Comparison of ENCODE assay signal across 11 cellular contexts in the genomic region with DNA sequence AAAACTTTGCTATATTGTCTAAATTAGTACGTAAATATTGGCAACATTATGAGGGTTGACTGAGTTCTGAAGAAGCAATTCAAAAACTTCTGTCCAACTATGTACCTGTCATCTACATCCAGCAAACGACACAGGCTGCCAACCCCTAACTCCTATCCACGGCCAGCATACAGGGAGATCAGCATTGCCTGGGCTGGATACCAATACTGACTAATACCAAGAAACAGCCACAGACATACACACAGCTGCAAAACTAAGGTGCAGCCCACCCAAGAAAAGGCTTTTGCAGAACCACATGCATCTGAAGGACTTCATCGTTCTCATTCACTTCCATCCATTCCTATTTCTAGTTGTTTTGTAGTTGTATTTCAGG. TPM values are rescaled to one million over a fixed set of nuclear protein-coding genes. Genes with fewer than 3 reads are reported as not detected.
DNase-seq lines count a peak whose midpoint lies in the region; ATAC-seq and TF ChIP-seq lines count a peak whose summit lies in the region.
"Had no signal": no experiment of that assay in that cellular context is flagged by ENCODE, and none has a peak within 500 bp of the region (broad histone marks: within the 10 kb centered on the region; RNA-seq: fewer than 3 reads in every experiment).

No MANE protein-coding gene starts in this region.

- no peak overlapping the region for H2AFZ ChIP-seq in neural cell (ENCODE audit: low read depth, low read length)

- DNase-seq in Caco-2, result no peak
- peak; percentile 34 for DNase-seq in NCI-H69 (lab: John Stamatoyannopoulos, UW)
- DNase-seq in epithelial cell of esophagus (ENCODE audit: low read depth), result no peak
- no peak for DNase-seq in NCI-H524 (lab: John Stamatoyannopoulos, UW)
- DNase-seq in aorta, result no peak
- DNase-seq: activated CD4-positive, alpha-beta T cell treated with anti-CD3 and anti-CD28 coated beads for 4 hours; GF-D8; right cardiac atrium had no signal

- POLR2A ChIA-PET in Caco-2 (lab: Charles Lee), result no interaction called here

- H3K4me2 ChIP-seq in neural cell (ENCODE audit: low read length), result no peak overlapping the region

- no peak for TF ChIP-seq CTCF in Caco-2 (IDR thresholded peaks at IDR 0.05; ENCODE audit: insufficient read depth in 1 of 2, low read depth in 1 of 2, low read length in 1 of 2, severe bottlenecking in 1 of 2, unreplicated experiment in 1 of 2)
- no peak for TF ChIP-seq CTCF in epithelial cell of esophagus (IDR thresholded peaks at IDR 0.05; ENCODE audit: insufficient read depth, low read depth, low read length, missing control alignments)
- TF ChIP-seq CTCF in neural cell (IDR thresholded peaks at IDR 0.05; ENCODE audit: poor library complexity, severe bottlenecking), result no peak

- peak overlapping the region; percentile 89 for H3K4me3 Mint-ChIP-seq in Caco-2 (ENCODE audit: unreplicated experiment)

- no peak for ATAC-seq in GM18909 (IDR thresholded peaks at IDR 0.05; ENCODE audit: poor library complexity, unreplicated experiment)
- no peak for ATAC-seq in aorta (ENCODE audit: low FRiP score)
- ATAC-seq in HG03135 (IDR thresholded peaks at IDR 0.05; ENCODE audit: unreplicated experiment), result no peak
- ATAC-seq: right cardiac atrium had no signal

- CTCF ChIA-PET in Caco-2 (lab: Charles Lee), result no interaction called here

- H3K27ac ChIP-seq in neural cell (ENCODE audit: low read length), result no peak overlapping the region
- no peak overlapping the region for H3K27ac ChIP-seq in aorta (ENCODE audit: low read depth in 1 of 2, low read length in 2 of 2)

- no peak for TF ChIP-seq EP300 in neural cell (conservative IDR thresholded peaks at IDR 0.05; ENCODE audit: poor library complexity, severe bottlenecking)

- WGBS in aorta, 2 donors, result 55% methylated on average over 4 of the region's 4 CpGs

- intact Hi-C loops in Caco-2 (cut with micrococcal nuclease; ENCODE audit: unreplicated experiment), result loop anchor here (5.0 to 10.0 kb wide), 2 partner anchors 363 to 480 kb away; partner anchors contain the start of genes SFPQ and ZMYM1
- intact Hi-C loops in aorta (cut with DNase I), result loop anchor here in 1 of 2 donors (10.0 kb wide), 1 partner anchor 360 kb away; the partner anchor contains the start of gene SFPQ

- H3K9me3 ChIP-seq in Caco-2 (no peaks in the 10 kb centered on the region), neural cell (ENCODE audit: low read length) (no peaks in the 10 kb centered on the region), aorta (ENCODE audit: control insufficient read depth, low read length) (no peaks in the 10 kb centered on the region)

- peaks cover 18% of the 10 kb centered on the region for H3K79me2 ChIP-seq in neural cell (replicated peaks; ENCODE audit: insufficient read depth, low read length)

- H3K27me3 ChIP-seq in Caco-2 (replicated peaks; ENCODE audit: control insufficient read depth, insufficient read depth, low read length) (no peaks in the 10 kb centered on the region), neural cell (ENCODE audit: insufficient read depth, low read depth, low read length) (no peaks in the 10 kb centered on the region), aorta (ENCODE audit: control insufficient read depth in 1 of 2, insufficient read depth in 2 of 2, low read length in 1 of 2) (no peaks in the 10 kb centered on the region)

- peaks cover 5% of the 10 kb centered on the region for H3F3A ChIP-seq in neural cell (ENCODE audit: insufficient read depth, low read length, poor library complexity, severe bottlenecking)

- H3K4me3 ChIP-seq in Caco-2 (ENCODE audit: low read depth, low read length), result peak overlapping the region; percentile 23
- peak overlapping the region; percentile 22 for H3K4me3 ChIP-seq in epithelial cell of esophagus (ENCODE audit: low read length)
- peak overlapping the region; percentile 93 for H3K4me3 ChIP-seq in neural cell (ENCODE audit: low read length)
- H3K4me3 ChIP-seq in aorta (ENCODE audit: low read length in 2 of 2), result no peak overlapping the region

- H3K27ac Mint-ChIP-seq in Caco-2 (ENCODE audit: unreplicated experiment), result no peak overlapping the region

- BruUV-seq in Caco-2 (replicated peaks; lab: Mats Ljungman, UMichigan), result no TSS peak

- TF ChIP-seq RAD21 in neural cell (conservative IDR thresholded peaks at IDR 0.05), result no peak

- H3K4me1 ChIP-seq in Caco-2 (peaks cover 12% of the 10 kb centered on the region), aorta (ENCODE audit: control insufficient read depth in 1 of 2, insufficient read depth in 2 of 2, low read length in 2 of 2) (no peaks in the 10 kb centered on the region)

- no peaks in the 10 kb centered on the region for H3K27me3 Mint-ChIP-seq in Caco-2 (ENCODE audit: insufficient read depth, unreplicated experiment)

- H4K20me1 ChIP-seq in neural cell (ENCODE audit: insufficient read depth), result no peaks in the 10 kb centered on the region

- no peaks in the 10 kb centered on the region for H3K4me1 Mint-ChIP-seq in Caco-2 (ENCODE audit: low read depth, unreplicated experiment)

- no peaks in the 10 kb centered on the region for H3K9me2 ChIP-seq in neural cell (ENCODE audit: insufficient read depth, low read length)

- H3K36me3 ChIP-seq in Caco-2 (ENCODE audit: control insufficient read depth, insufficient read depth, low read length), result no peaks in the 10 kb centered on the region; the same call in 1 of the 2 replicates
- H3K36me3 ChIP-seq in neural cell (ENCODE audit: insufficient read depth, low read length), result peaks cover 4% of the 10 kb centered on the region
- H3K36me3 ChIP-seq in aorta (ENCODE audit: control insufficient read depth in 1 of 2, insufficient read depth in 2 of 2, low read length in 1 of 2), result no peaks in the 10 kb centered on the region

- no peak overlapping the region for H3K9ac ChIP-seq in neural cell (ENCODE audit: low read length)

- peaks cover 45% of the 10 kb centered on the region for H3K36me3 Mint-ChIP-seq in Caco-2 (ENCODE audit: insufficient read depth, unreplicated experiment)

- no peaks in the 10 kb centered on the region for H3K9me3 Mint-ChIP-seq in Caco-2 (ENCODE audit: unreplicated experiment)

TF ChIP-seq in neural cell, 6 proteins besides CTCF, POLR2A, EP300 and RAD21:
- TF ChIP-seq, protein P1, sequence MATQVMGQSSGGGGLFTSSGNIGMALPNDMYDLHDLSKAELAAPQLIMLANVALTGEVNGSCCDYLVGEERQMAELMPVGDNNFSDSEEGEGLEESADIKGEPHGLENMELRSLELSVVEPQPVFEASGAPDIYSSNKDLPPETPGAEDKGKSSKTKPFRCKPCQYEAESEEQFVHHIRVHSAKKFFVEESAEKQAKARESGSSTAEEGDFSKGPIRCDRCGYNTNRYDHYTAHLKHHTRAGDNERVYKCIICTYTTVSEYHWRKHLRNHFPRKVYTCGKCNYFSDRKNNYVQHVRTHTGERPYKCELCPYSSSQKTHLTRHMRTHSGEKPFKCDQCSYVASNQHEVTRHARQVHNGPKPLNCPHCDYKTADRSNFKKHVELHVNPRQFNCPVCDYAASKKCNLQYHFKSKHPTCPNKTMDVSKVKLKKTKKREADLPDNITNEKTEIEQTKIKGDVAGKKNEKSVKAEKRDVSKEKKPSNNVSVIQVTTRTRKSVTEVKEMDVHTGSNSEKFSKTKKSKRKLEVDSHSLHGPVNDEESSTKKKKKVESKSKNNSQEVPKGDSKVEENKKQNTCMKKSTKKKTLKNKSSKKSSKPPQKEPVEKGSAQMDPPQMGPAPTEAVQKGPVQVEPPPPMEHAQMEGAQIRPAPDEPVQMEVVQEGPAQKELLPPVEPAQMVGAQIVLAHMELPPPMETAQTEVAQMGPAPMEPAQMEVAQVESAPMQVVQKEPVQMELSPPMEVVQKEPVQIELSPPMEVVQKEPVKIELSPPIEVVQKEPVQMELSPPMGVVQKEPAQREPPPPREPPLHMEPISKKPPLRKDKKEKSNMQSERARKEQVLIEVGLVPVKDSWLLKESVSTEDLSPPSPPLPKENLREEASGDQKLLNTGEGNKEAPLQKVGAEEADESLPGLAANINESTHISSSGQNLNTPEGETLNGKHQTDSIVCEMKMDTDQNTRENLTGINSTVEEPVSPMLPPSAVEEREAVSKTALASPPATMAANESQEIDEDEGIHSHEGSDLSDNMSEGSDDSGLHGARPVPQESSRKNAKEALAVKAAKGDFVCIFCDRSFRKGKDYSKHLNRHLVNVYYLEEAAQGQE (IDR thresholded peaks at IDR 0.05; ENCODE audit: borderline replicate concordance), result no peak
- TF ChIP-seq EZH2 (IDR thresholded peaks at IDR 0.05; ENCODE audit: borderline replicate concordance, insufficient read depth, low read length, poor library complexity, severe bottlenecking) (no peak), MXI1 (conservative IDR thresholded peaks at IDR 0.05; ENCODE audit: poor library complexity, severe bottlenecking) (no peak)

RNA-seq across cellular contexts. Expression of gene KIAA0319L, which starts 2.0 kb away (rescaled TPM):
- total RNA-seq in Caco-2 (2022) (39.9 and 40.2 TPM in 2 replicates), aorta (10 to 100 TPM; 46.0 to 58.6 TPM)
- polyA plus RNA-seq in neural cell (38.1 and 46.3 TPM in 2 replicates), aorta (10 to 100 TPM in 1 of 2 donors, 1 to 10 TPM in 1; 8.3 to 29.1 TPM)
- 63.5 and 84.3 TPM in 2 replicates for polyA minus RNA-seq in neural cell

RNA-seq across cellular contexts. Expression of gene NCDN, which starts 2.4 kb away (rescaled TPM):
- 12.8 and 14.1 TPM in 2 replicates for total RNA-seq in Caco-2 (2022)
- polyA plus RNA-seq in neural cell, result 66.1 and 73.5 TPM in 2 replicates
- polyA minus RNA-seq in neural cell, result 74.0 and 76.9 TPM in 2 replicates
- 10 to 100 TPM; 20.4 to 21.7 TPM for total RNA-seq in aorta
- polyA plus RNA-seq in aorta, result 10 to 100 TPM in 1 of 2 donors, 1 to 10 TPM in 1; 4.3 to 10.8 TPM

RNA-seq across cellular contexts. Expression of gene TFAP2E, which starts 17.9 kb away (rescaled TPM):
- total RNA-seq in Caco-2 (2022), result 3.4 and 3.5 TPM in 2 replicates
- polyA plus RNA-seq in neural cell, result 7.0 and 7.6 TPM in 2 replicates
- 0.97 and 1.9 TPM in 2 replicates for polyA minus RNA-seq in neural cell
- total RNA-seq in aorta, result 1 to 10 TPM in 1 of 2 donors, under 1 TPM in 1; 0.71 to 1.0 TPM
- 1 to 10 TPM in 1 of 2 donors, not detected in 1; 1.1 TPM for polyA plus RNA-seq in aorta

Comparison
In these comparisons a context has a peak if more than half of its experiments do, and no peak if none do; other contexts are left out.
1. H3K4me3 ChIP-seq: peak in Caco-2 (single experiment), epithelial cell of esophagus (single experiment) and neural cell (single experiment); none in aorta (0 of 2).